ENCODE assay signal across 8 cellular contexts in the genomic region with DNA sequence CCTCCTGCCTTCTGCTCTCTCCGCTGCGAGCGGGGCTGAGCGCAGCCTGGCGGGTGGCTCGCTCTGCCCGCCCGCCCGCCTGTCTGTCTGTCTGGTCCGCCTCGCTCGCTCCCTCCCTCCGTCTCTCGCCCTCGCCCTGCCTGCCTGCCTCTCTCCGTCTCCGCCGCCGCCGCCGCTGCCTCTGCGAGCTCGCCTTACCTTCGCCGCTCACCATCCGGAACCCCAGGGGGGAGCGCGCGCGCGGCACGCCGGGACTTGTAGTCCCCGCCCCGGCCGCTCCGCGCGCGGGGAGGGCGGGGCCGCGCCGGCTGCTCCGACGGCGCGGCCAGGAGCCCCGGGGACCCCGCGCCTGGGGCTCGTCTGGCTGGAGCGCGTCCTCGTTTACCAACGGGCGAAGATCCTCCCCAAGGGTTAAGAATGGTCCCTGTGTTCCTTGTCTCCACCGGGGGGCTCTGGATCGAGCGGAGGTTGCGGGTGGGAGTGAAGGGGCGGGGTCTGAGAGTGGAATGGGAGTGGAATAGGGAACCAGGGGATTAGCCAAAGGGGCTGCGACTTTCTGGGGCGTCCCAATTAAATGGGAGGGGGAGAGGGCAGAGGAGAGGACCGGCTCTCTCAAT. TPM values are rescaled to one million over a fixed set of nuclear protein-coding genes. Genes with fewer than 3 reads are reported as not detected.
DNase-seq lines count a peak whose midpoint lies in the region; ATAC-seq and TF ChIP-seq lines count a peak whose summit lies in the region.

A gene with protein sequence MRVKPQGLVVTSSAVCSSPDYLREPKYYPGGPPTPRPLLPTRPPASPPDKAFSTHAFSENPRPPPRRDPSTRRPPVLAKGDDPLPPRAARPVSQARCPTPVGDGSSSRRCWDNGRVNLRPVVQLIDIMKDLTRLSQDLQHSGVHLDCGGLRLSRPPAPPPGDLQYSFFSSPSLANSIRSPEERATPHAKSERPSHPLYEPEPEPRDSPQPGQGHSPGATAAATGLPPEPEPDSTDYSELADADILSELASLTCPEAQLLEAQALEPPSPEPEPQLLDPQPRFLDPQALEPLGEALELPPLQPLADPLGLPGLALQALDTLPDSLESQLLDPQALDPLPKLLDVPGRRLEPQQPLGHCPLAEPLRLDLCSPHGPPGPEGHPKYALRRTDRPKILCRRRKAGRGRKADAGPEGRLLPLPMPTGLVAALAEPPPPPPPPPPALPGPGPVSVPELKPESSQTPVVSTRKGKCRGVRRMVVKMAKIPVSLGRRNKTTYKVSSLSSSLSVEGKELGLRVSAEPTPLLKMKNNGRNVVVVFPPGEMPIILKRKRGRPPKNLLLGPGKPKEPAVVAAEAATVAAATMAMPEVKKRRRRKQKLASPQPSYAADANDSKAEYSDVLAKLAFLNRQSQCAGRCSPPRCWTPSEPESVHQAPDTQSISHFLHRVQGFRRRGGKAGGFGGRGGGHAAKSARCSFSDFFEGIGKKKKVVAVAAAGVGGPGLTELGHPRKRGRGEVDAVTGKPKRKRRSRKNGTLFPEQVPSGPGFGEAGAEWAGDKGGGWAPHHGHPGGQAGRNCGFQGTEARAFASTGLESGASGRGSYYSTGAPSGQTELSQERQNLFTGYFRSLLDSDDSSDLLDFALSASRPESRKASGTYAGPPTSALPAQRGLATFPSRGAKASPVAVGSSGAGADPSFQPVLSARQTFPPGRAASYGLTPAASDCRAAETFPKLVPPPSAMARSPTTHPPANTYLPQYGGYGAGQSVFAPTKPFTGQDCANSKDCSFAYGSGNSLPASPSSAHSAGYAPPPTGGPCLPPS (N-terminal part only) (minus strand): TSS at position 183 of the 617 bp plus-strand sequence. CDS start 52,029 bp downstream, outside the sequence.

- intact Hi-C loops in mammary epithelial cell (cut with micrococcal nuclease) = loop anchor here (1.0 to 5.0 kb wide), 3 partner anchors 35 to 97 kb away; no protein-coding TSS in a partner anchor

- peaks cover 61% of the 10 kb centered on the region for H3K4me1 Mint-ChIP-seq in WTC11

- peak within 1 kb of the TSS; percentile 77 to 93 (median 78) for H3K4me3 ChIP-seq in mammary epithelial cell (replicated peaks in 1 of 3; ENCODE audit: insufficient read depth in 1 of 3, low read depth in 2 of 3, low read length in 3 of 3)
- peak within 1 kb of the TSS; percentile 69 to 97 (median 79) for H3K4me3 ChIP-seq in skin epidermis

- H3K36me3 Mint-ChIP-seq in WTC11 = no peaks in the 10 kb centered on the region

- H3K27me3 ChIP-seq in mammary epithelial cell (ENCODE audit: insufficient read depth, low read length) = no peaks in the 10 kb centered on the region

- no peaks in the 10 kb centered on the region for H3K9me3 ChIP-seq in mammary epithelial cell (replicated peaks; ENCODE audit: insufficient read depth, low read length)

- H3K27me3 Mint-ChIP-seq in WTC11 (ENCODE audit: low read depth) = no peaks in the 10 kb centered on the region; the same call in 1 of the 2 replicates

- WGBS in mammary epithelial cell (ENCODE audit: low coverage, missing lambda C conversion rate) = 0% methylated on average over 1 of the region's 65 CpGs

- peak within 1 kb of the TSS; percentile 70 for H3K4me2 ChIP-seq in mammary epithelial cell (ENCODE audit: insufficient read depth, low read depth, low read length)

- in situ Hi-C loops in mammary epithelial cell (cut with MboI; ENCODE audit: low sequenced_read_pairs in 2 of 2) = loop anchor here (10.0 kb wide), 2 partner anchors 49 to 199 kb away; no protein-coding TSS in a partner anchor

- TF ChIP-seq CTCF in GM10266 (IDR thresholded peaks at IDR 0.05; ENCODE audit: control insufficient read depth, insufficient read depth, low read depth, missing control alignments) (no peak), WTC11 (IDR thresholded peaks at IDR 0.05) (no peak), mammary epithelial cell (conservative IDR thresholded peaks at IDR 0.05 in 1 of 2, IDR thresholded peaks at IDR 0.05 in 1 of 2; ENCODE audit: extremely low read depth in 1 of 2, insufficient read depth in 1 of 2, low read depth in 1 of 2, low read length in 2 of 2) (peak in 1 of 2 donors; percentile 14)

- H3K79me2 ChIP-seq in mammary epithelial cell (ENCODE audit: insufficient read depth, low read length) = peaks cover 49% of the 10 kb centered on the region

- H3K4me3 Mint-ChIP-seq in WTC11 = peak within 1 kb of the TSS; percentile 92

- peaks cover 3% of the 10 kb centered on the region for H4K20me1 ChIP-seq in mammary epithelial cell (ENCODE audit: insufficient read depth, low read length)

- H3K27ac ChIP-seq in mammary epithelial cell (ENCODE audit: insufficient read depth, low read depth, low read length) (peak within 1 kb of the TSS; percentile 33), skin epidermis (peak within 1 kb of the TSS; percentile 50 to 96 (median 94))

- H3K9me3 Mint-ChIP-seq in WTC11 = no peaks in the 10 kb centered on the region

- no TSS peak for BruUV-seq in mammary epithelial cell (replicated peaks; lab: Mats Ljungman, UMichigan)

- peaks cover 43% of the 10 kb centered on the region for H3K4me1 ChIP-seq in mammary epithelial cell (ENCODE audit: insufficient read depth, low read length)

- dilution Hi-C loops in mammary epithelial cell (cut with HindIII; ENCODE audit: low sequenced_read_pairs) = no loop called here

- H2AFZ ChIP-seq in mammary epithelial cell (ENCODE audit: low read depth, low read length) = peak within 1 kb of the TSS; percentile 81

- DNase-seq in GM10266 (ENCODE audit: extremely low spot score) (peak; percentile 97), NCI-H2227 treated with DMSO at 0.1 percent for 48 hours (lab: John Stamatoyannopoulos, UW) (peak; percentile 82), WTC11 (ENCODE audit: low spot score) (peak; percentile 96), mammary epithelial cell (peak; percentile 89), iPS-NIHi7 (ENCODE audit: extremely low spot score) (peak; percentile 82)

- peak within 1 kb of the TSS; percentile 60 for H3K9ac ChIP-seq in mammary epithelial cell (ENCODE audit: insufficient read depth, low read length)

- peak within 1 kb of the TSS; percentile 88 for H3K27ac Mint-ChIP-seq in WTC11

- ATAC-seq in HG03025 (IDR thresholded peaks at IDR 0.05; ENCODE audit: low FRiP score, unreplicated experiment) (peak; percentile 44), WTC11 (peak; percentile 11), GM21576 (IDR thresholded peaks at IDR 0.05; ENCODE audit: unreplicated experiment) (no peak)

- no peaks in the 10 kb centered on the region for H3K36me3 ChIP-seq in mammary epithelial cell (ENCODE audit: insufficient read depth, low read length)

- POLR2A ChIA-PET in WTC11 (lab: Charles Lee) = interaction anchor here (0.6 to 6.5 kb wide), 9 partner anchors 29 to 853 kb away, joined by 3 to 33 read pairs (median 4); a partner anchor contains a TSS

- CTCF ChIA-PET in WTC11 (lab: Charles Lee) = interaction anchor here (0.6 to 16.7 kb wide), 24 partner anchors 10 to 464 kb away, joined by 3 to 376 read pairs (median 14); a partner anchor contains a TSS
- CTCF ChIA-PET in mammary epithelial cell (lab: Charles Lee; ENCODE audit: low non-redundant PET) = interaction anchor here (0.6 to 1.7 kb wide), 3 partner anchors 47 to 492 kb away, joined by 7 to 10 read pairs (median 9); no protein-coding TSS in a partner anchor

TF ChIP-seq in WTC11, 78 proteins besides CTCF, POLR2A, EP300 and RAD21:
- peak; percentile 46; the same call in 1 of the 2 replicates for TF ChIP-seq FOXK1 (CRISPR knock-in tag; IDR thresholded peaks at IDR 0.05)
- peak; percentile 83; the same call in 1 of the 2 replicates for TF ChIP-seq ZNF263 (CRISPR knock-in tag; IDR thresholded peaks at IDR 0.05; ENCODE audit: low read depth)
- no peak for TF ChIP-seq FOXP1 (CRISPR knock-in tag; IDR thresholded peaks at IDR 0.05; ENCODE audit: borderline replicate concordance)
- TF ChIP-seq, protein P1, sequence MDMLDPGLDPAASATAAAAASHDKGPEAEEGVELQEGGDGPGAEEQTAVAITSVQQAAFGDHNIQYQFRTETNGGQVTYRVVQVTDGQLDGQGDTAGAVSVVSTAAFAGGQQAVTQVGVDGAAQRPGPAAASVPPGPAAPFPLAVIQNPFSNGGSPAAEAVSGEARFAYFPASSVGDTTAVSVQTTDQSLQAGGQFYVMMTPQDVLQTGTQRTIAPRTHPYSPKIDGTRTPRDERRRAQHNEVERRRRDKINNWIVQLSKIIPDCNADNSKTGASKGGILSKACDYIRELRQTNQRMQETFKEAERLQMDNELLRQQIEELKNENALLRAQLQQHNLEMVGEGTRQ (CRISPR knock-in tag; IDR thresholded peaks at IDR 0.05) = peak; percentile 10; the same call in 1 of the 2 replicates
- peak; percentile 31; the same call in 1 of the 2 replicates for TF ChIP-seq ETV6 (CRISPR knock-in tag; IDR thresholded peaks at IDR 0.05)
- TF ChIP-seq ZNF423 (CRISPR knock-in tag; IDR thresholded peaks at IDR 0.05) = no peak
- TF ChIP-seq SP1 (CRISPR knock-in tag; conservative IDR thresholded peaks at IDR 0.05) = 0 out of 2 replicates have a peak, but pooled peaks have one; percentile 46
- TF ChIP-seq, protein P2, sequence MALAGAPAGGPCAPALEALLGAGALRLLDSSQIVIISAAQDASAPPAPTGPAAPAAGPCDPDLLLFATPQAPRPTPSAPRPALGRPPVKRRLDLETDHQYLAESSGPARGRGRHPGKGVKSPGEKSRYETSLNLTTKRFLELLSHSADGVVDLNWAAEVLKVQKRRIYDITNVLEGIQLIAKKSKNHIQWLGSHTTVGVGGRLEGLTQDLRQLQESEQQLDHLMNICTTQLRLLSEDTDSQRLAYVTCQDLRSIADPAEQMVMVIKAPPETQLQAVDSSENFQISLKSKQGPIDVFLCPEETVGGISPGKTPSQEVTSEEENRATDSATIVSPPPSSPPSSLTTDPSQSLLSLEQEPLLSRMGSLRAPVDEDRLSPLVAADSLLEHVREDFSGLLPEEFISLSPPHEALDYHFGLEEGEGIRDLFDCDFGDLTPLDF (CRISPR knock-in tag; IDR thresholded peaks at IDR 0.05) = 0 out of 2 replicates have a peak, but pooled peaks have one; percentile 34
- TF ChIP-seq GRHL2 (CRISPR knock-in tag; IDR thresholded peaks at IDR 0.05; ENCODE audit: insufficient replicate concordance, severe bottlenecking) = no peak
- no peak for TF ChIP-seq NR3C1 (CRISPR knock-in tag; conservative IDR thresholded peaks at IDR 0.05; ENCODE audit: low read depth)
- TF ChIP-seq, protein P3, sequence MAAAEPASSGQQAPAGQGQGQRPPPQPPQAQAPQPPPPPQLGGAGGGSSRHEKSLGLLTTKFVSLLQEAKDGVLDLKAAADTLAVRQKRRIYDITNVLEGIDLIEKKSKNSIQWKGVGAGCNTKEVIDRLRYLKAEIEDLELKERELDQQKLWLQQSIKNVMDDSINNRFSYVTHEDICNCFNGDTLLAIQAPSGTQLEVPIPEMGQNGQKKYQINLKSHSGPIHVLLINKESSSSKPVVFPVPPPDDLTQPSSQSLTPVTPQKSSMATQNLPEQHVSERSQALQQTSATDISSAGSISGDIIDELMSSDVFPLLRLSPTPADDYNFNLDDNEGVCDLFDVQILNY (CRISPR knock-in tag; IDR thresholded peaks at IDR 0.05) = no peak
- no peak for TF ChIP-seq PRRX2 (CRISPR knock-in tag; IDR thresholded peaks at IDR 0.05)

RNA-seq across cellular contexts. Expression of the gene that starts here (rescaled TPM):
- total RNA-seq in WTC11 (2021) (31.6 to 49.0 TPM (median 32.6 TPM) in 3 replicates), mammary epithelial cell (10 to 100 TPM; 35.3 to 51.8 TPM)
- 8.0 TPM for polyA plus RNA-seq in mammary epithelial cell
- 21.4 TPM for polyA minus RNA-seq in mammary epithelial cell
